Comparison of ENCODE assay signal across 10 cellular contexts in genomic region chr15:74065684-74066411, GRCh38. TPM values are rescaled to one million over a fixed set of nuclear protein-coding genes. Genes with fewer than 3 reads are reported as not detected.
DNase-seq lines count a peak whose midpoint lies in the region; ATAC-seq and TF ChIP-seq lines count a peak whose summit lies in the region.
"Not testable (repeated sequence)": the region's sequence is repeated elsewhere in the genome, so short reads cannot be mapped to it uniquely, and the experiment has no call there.
"Had no signal": no experiment of that assay in that cellular context is flagged by ENCODE, and none has a peak within 500 bp of the region (broad histone marks: within the 10 kb centered on the region; RNA-seq: fewer than 3 reads in every experiment).

No MANE protein-coding gene starts in this region.

- H3K9me3 ChIP-seq in CD4-positive, CD25-positive, alpha-beta regulatory T cell (ENCODE audit: control insufficient read depth in 2 of 2, low read length in 2 of 2); OCI-LY3 (ENCODE audit: insufficient read depth, low read length); body of pancreas; left ventricle myocardium inferior (replicated peaks): not testable (repeated sequence)

- H3K27me3 ChIP-seq in CD4-positive, CD25-positive, alpha-beta regulatory T cell (ENCODE audit: control insufficient read depth, insufficient read depth, low read length); OCI-LY3 (ENCODE audit: low read depth, low read length); body of pancreas; left ventricle myocardium inferior (ENCODE audit: low read depth): not testable (repeated sequence)

- DNase-seq in CD4-positive, CD25-positive, alpha-beta regulatory T cell: peak in 2 of 3 donors; percentile 35 to 49
- DNase-seq in GM20000 (ENCODE audit: low spot score); left ventricle myocardium inferior: not testable (repeated sequence)
- peak in 2 of 3 experiments; percentile 15 to 40 for DNase-seq in activated CD8-positive, alpha-beta memory T cell treated with anti-CD3 and anti-CD28 coated beads for 48 hours (ENCODE audit: low read depth in 2 of 3, low spot score in 2 of 3)
- DNase-seq in body of pancreas (peak; percentile 73 to 92 (median 82)), posterior cingulate gyrus (peak in 8 of 10 donors; percentile 25 to 91 (median 54))
- peak; percentile 38 for DNase-seq in stimulated activated CD8-positive, alpha-beta memory T cell treated with anti-CD3 and anti-CD28 coated beads, Interleukin-4, amount 100 ng/mL, for 24 hours (ENCODE audit: low read depth)

- ATAC-seq in CD4-positive, CD25-positive, alpha-beta regulatory T cell (ENCODE audit: low read depth in 2 of 2): peak; percentile 82 to 91
- peak; percentile 97 for ATAC-seq in body of pancreas

- H3K9ac ChIP-seq in OCI-LY3 (ENCODE audit: low read length): not testable (repeated sequence)

- H3K27me3 Mint-ChIP-seq in CD4-positive, CD25-positive, alpha-beta regulatory T cell: not testable (repeated sequence)

- not testable (repeated sequence) for H3K27ac Mint-ChIP-seq in CD4-positive, CD25-positive, alpha-beta regulatory T cell

- not testable (repeated sequence) for H2AFZ ChIP-seq in OCI-LY3 (ENCODE audit: low read depth, low read length)

- WGBS in body of pancreas, 2 donors: 4% methylated on average over 4 of the region's 13 CpGs; no CpG with 5 or more reads in 1 of the 2 donors

- not testable (repeated sequence) for H3K4me1 Mint-ChIP-seq in CD4-positive, CD25-positive, alpha-beta regulatory T cell

- not testable (repeated sequence) for TF ChIP-seq POLR2A in body of pancreas (IDR thresholded peaks at IDR 0.05)

- not testable (repeated sequence) for H3K79me2 ChIP-seq in OCI-LY3 (ENCODE audit: low read length)

- peak; percentile 46 for TF ChIP-seq CTCF in GM20000 (IDR thresholded peaks at IDR 0.05; ENCODE audit: extremely low read depth, missing control alignments)
- TF ChIP-seq CTCF in OCI-LY3 (IDR thresholded peaks at IDR 0.05; ENCODE audit: low read depth, low read length): peak; percentile 39
- TF ChIP-seq CTCF in body of pancreas (IDR thresholded peaks at IDR 0.05): peak; percentile 23 to 69 (median 45)
- peak; percentile 67 for TF ChIP-seq CTCF in left ventricle myocardium inferior (IDR thresholded peaks at IDR 0.05; ENCODE audit: borderline replicate concordance)

- H3K4me3 ChIP-seq in CD4-positive, CD25-positive, alpha-beta regulatory T cell (ENCODE audit: low read depth, low read length); OCI-LY3 (ENCODE audit: low read length); body of pancreas; left ventricle myocardium inferior: not testable (repeated sequence)

- not testable (repeated sequence) for H3K9me3 Mint-ChIP-seq in CD4-positive, CD25-positive, alpha-beta regulatory T cell

- not testable (repeated sequence) for H3K36me3 Mint-ChIP-seq in CD4-positive, CD25-positive, alpha-beta regulatory T cell

- intact Hi-C loops in body of pancreas (cut with DNase I); left ventricle myocardium inferior (cut with micrococcal nuclease); posterior cingulate gyrus (cut with DNase I): not testable (repeated sequence)

- H3K4me2 ChIP-seq in OCI-LY3 (ENCODE audit: low read length): not testable (repeated sequence)

- not testable (repeated sequence) for H3K4me1 ChIP-seq in CD4-positive, CD25-positive, alpha-beta regulatory T cell (ENCODE audit: control insufficient read depth, insufficient read depth, low read length, poor library complexity, severe bottlenecking); OCI-LY3 (ENCODE audit: low read length); left ventricle myocardium inferior
- peaks cover 14% of the 10 kb centered on the region for H3K4me1 ChIP-seq in body of pancreas

- not testable (repeated sequence) for H3K4me3 Mint-ChIP-seq in CD4-positive, CD25-positive, alpha-beta regulatory T cell

- not testable (repeated sequence) for H4K20me1 ChIP-seq in OCI-LY3 (ENCODE audit: insufficient read depth, low read length)

- not testable (repeated sequence) for H3K36me3 ChIP-seq in CD4-positive, CD25-positive, alpha-beta regulatory T cell (ENCODE audit: control insufficient read depth, insufficient read depth, low read length); OCI-LY3 (replicated peaks; ENCODE audit: low read depth, low read length); body of pancreas (replicated peaks in 1 of 2; ENCODE audit: insufficient read depth in 1 of 2, low read depth in 2 of 2); left ventricle myocardium inferior

- not testable (repeated sequence) for H3K27ac ChIP-seq in CD4-positive, CD25-positive, alpha-beta regulatory T cell (ENCODE audit: insufficient read depth, low read length, poor library complexity, severe bottlenecking); OCI-LY3 (ENCODE audit: low read length); body of pancreas; left ventricle myocardium inferior (replicated peaks)

RNA-seq across cellular contexts. Expression of gene GOLGA6A, which starts 16.5 kb away (rescaled TPM):
- 0.20 TPM for total RNA-seq in CD4-positive, CD25-positive, alpha-beta regulatory T cell
- not detected for polyA plus RNA-seq in CD4-positive, CD25-positive, alpha-beta regulatory T cell
- total RNA-seq in body of pancreas: not detected
- not detected for total RNA-seq in left ventricle myocardium inferior
- total RNA-seq: GM23248, mesenteric fat pad had no signal
- polyA plus RNA-seq: GM23248 had no signal
